9 cellular contexts compared by ENCODE assay signal in the genomic region with DNA sequence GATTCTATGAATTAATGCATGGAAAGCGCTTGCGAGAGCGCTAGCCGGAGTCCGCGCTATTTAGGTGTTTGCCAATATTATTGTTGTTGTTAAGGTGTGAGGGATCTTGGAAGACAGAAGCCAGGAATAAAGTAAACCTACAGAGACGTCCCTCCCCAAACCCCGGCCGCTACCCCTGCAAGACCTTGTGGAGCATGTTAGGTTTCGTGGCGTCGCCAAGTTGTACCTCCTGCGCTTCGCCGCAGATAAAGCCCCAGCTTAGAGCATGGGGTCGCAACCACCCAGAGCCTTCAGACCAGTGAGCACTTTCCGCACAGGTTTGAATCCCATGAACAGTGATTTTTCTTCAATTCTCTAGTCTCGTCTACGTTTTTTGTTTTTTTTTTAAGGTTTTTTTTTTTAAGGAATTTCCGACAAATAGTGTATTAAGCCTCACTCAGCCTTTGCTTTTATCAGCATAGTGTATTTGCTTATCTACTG. TPM values are rescaled to one million over a fixed set of nuclear protein-coding genes. Genes with fewer than 3 reads are reported as not detected.
DNase-seq lines count a peak whose midpoint lies in the region; ATAC-seq and TF ChIP-seq lines count a peak whose summit lies in the region.
"Had no signal": no experiment of that assay in that cellular context is flagged by ENCODE, and none has a peak within 500 bp of the region (broad histone marks: within the 10 kb centered on the region; RNA-seq: fewer than 3 reads in every experiment).

No MANE protein-coding gene starts in this region.

- no peak for TF ChIP-seq CTCF in GM12875 (IDR thresholded peaks at IDR 0.05; ENCODE audit: borderline replicate concordance, insufficient read depth, low read depth, low read length)
- TF ChIP-seq CTCF in fibroblast of lung (conservative IDR thresholded peaks at IDR 0.05 in 1 of 2, IDR thresholded peaks at IDR 0.05 in 1 of 2; ENCODE audit: low read depth in 1 of 2, low read length in 2 of 2) = no peak
- no peak for TF ChIP-seq CTCF in retinal pigment epithelial cell (conservative IDR thresholded peaks at IDR 0.05; ENCODE audit: low read depth, low read length)

- peak overlapping the region; percentile 54 for H2AFZ ChIP-seq in fibroblast of lung (ENCODE audit: low read length)

- H3K4me3 ChIP-seq in GM12875 (ENCODE audit: low read depth, low read length) (peak overlapping the region; percentile 38), SK-N-MC (peak overlapping the region; percentile 78), fibroblast of lung (replicated peaks in 1 of 4; ENCODE audit: control extremely low read depth in 1 of 4, insufficient read depth in 1 of 4, low read depth in 3 of 4, low read length in 4 of 4) (peak overlapping the region; percentile 36 to 71 (median 50)), retinal pigment epithelial cell (ENCODE audit: low read length) (peak overlapping the region; percentile 59)

- H3K4me1 ChIP-seq in fibroblast of lung (ENCODE audit: control insufficient read depth, extremely low read depth, insufficient read depth, low read length) = no peaks in the 10 kb centered on the region

- H4K20me1 ChIP-seq in fibroblast of lung (ENCODE audit: control insufficient read depth, extremely low read depth, insufficient read depth, low read length) = no peaks in the 10 kb centered on the region

- no peaks in the 10 kb centered on the region for H3K36me3 ChIP-seq in SK-N-MC (ENCODE audit: insufficient read depth, low read length)
- no peaks in the 10 kb centered on the region for H3K36me3 ChIP-seq in fibroblast of lung (ENCODE audit: control insufficient read depth, insufficient read depth, low read length)
- H3K36me3 ChIP-seq: tibial nerve had no signal

- H3K27ac ChIP-seq in SK-N-MC = no peak overlapping the region
- H3K27ac ChIP-seq in fibroblast of lung (ENCODE audit: insufficient read depth, low read length) = no peak overlapping the region
- H3K27ac ChIP-seq: tibial nerve had no signal

- no peak for DNase-seq in SK-N-MC (ENCODE audit: low read depth, low spot score)
- DNase-seq in fibroblast of lung (ENCODE audit: low read depth in 2 of 2) = peak in 1 of 2 donors; percentile 6
- DNase-seq in retinal pigment epithelial cell (ENCODE audit: low read depth) = no peak
- no peak for DNase-seq in stimulated activated CD8-positive, alpha-beta memory T cell treated with anti-CD3 and anti-CD28 coated beads, Interleukin-4, amount 100 ng/mL, for 48 hours
- DNase-seq: nucleus accumbens had no signal

- no peak for ATAC-seq in GM21360 (IDR thresholded peaks at IDR 0.05; ENCODE audit: unreplicated experiment)
- ATAC-seq in GM18511 (IDR thresholded peaks at IDR 0.05; ENCODE audit: unreplicated experiment) = no peak

- H3K9me3 ChIP-seq in SK-N-MC (ENCODE audit: low read depth, low read length) = no peaks in the 10 kb centered on the region
- H3K9me3 ChIP-seq in fibroblast of lung (ENCODE audit: control insufficient read depth, insufficient read depth, low read depth, low read length) = no peaks in the 10 kb centered on the region

- H3K79me2 ChIP-seq in fibroblast of lung (ENCODE audit: control insufficient read depth, insufficient read depth, low read length) = no peaks in the 10 kb centered on the region

- H3K4me2 ChIP-seq in fibroblast of lung (ENCODE audit: extremely low read depth, insufficient read depth, low read length) = peak overlapping the region; percentile 86

- peak overlapping the region; percentile 66 for H3K9ac ChIP-seq in SK-N-MC (ENCODE audit: insufficient read length)
- no peak overlapping the region for H3K9ac ChIP-seq in fibroblast of lung (ENCODE audit: insufficient read depth, low read length)

- peaks cover 21% of the 10 kb centered on the region for H3K27me3 ChIP-seq in fibroblast of lung (ENCODE audit: control insufficient read depth, insufficient read depth, low read length)

RNA-seq across cellular contexts. Expression of a gene that starts 16.9 kb away (rescaled TPM):
- total RNA-seq in fibroblast of lung = 9.5 and 11.6 TPM in 2 replicates
- 10.3 and 11.3 TPM in 2 replicates for polyA plus RNA-seq in fibroblast of lung
- polyA plus RNA-seq in fibroblast of lung (2012) = 6.4 TPM in 2 replicates
- 3.7 and 11.9 TPM in 2 replicates for polyA minus RNA-seq in fibroblast of lung (ENCODE audit: low replicate concordance)

RNA-seq across cellular contexts. Expression of a gene that starts 43.8 kb away (rescaled TPM):
- 6.9 and 7.3 TPM in 2 replicates for total RNA-seq in fibroblast of lung
- polyA plus RNA-seq in fibroblast of lung = 3.0 and 4.4 TPM in 2 replicates
- polyA plus RNA-seq in fibroblast of lung (2012) = 2.5 and 3.4 TPM in 2 replicates
- 0.30 and 1.0 TPM in 2 replicates for polyA minus RNA-seq in fibroblast of lung (ENCODE audit: low replicate concordance)

RNA-seq across cellular contexts. Expression of a gene that starts 50.9 kb away (rescaled TPM):
- 2.8 and 3.3 TPM in 2 replicates for total RNA-seq in fibroblast of lung
- 1.2 and 1.4 TPM in 2 replicates for polyA plus RNA-seq in fibroblast of lung
- polyA plus RNA-seq in fibroblast of lung (2012) = 1.2 and 1.6 TPM in 2 replicates
- polyA minus RNA-seq in fibroblast of lung (ENCODE audit: low replicate concordance) = not detected in 2 replicates

RNA-seq across cellular contexts. Expression of a gene that starts 58.7 kb away (rescaled TPM):
- 21.6 and 23.9 TPM in 2 replicates for total RNA-seq in fibroblast of lung
- polyA plus RNA-seq in fibroblast of lung = 12.7 and 16.6 TPM in 2 replicates
- polyA plus RNA-seq in fibroblast of lung (2012) = 6.2 and 7.6 TPM in 2 replicates
- 0.52 and 10.8 TPM in 2 replicates for polyA minus RNA-seq in fibroblast of lung (ENCODE audit: low replicate concordance)
